18 cellular contexts compared by ENCODE assay signal in genomic region chr7:26034386-26034785, GRCh38.
DNase-seq lines count a peak whose midpoint lies in the region; ATAC-seq, FAIRE-seq and TF ChIP-seq lines count a peak whose summit lies in the region.
"Had no signal": no experiment of that assay in that cellular context is flagged by ENCODE, and none has a peak within 500 bp of the region (broad histone marks: within the 10 kb centered on the region; RNA-seq: fewer than 3 reads in every experiment).

No MANE protein-coding gene starts in this region.

- H3K9me2 ChIP-seq in GM23338 (ENCODE audit: insufficient read depth): 0 out of 2 replicates have a peak, but pooled peaks cover 5% of the 10 kb centered on the region
- no peaks in the 10 kb centered on the region for H3K9me2 ChIP-seq in Karpas-422 (replicated peaks; ENCODE audit: insufficient read depth, low read length)

- H3K4me2 ChIP-seq in GM23338 (no peak overlapping the region), Karpas-422 (ENCODE audit: low read depth, low read length, poor library complexity, severe bottlenecking) (no peak overlapping the region)

- H3K9ac ChIP-seq in Karpas-422 (ENCODE audit: low read length): no peak overlapping the region
- H3K9ac ChIP-seq: BLaER1 treated with 17β-estradiol and CSF1 and Interleukin-3, amounts not matched to agents 10 nM and 100 nM had no signal

- intact Hi-C loops in pancreas (cut with DNase I): no loop called here

- H4K20me1 ChIP-seq in GM23338 (replicated peaks; ENCODE audit: insufficient read depth): no peaks in the 10 kb centered on the region
- no peaks in the 10 kb centered on the region for H4K20me1 ChIP-seq in Karpas-422 (ENCODE audit: insufficient read depth, low read depth, low read length)
- H4K20me1 ChIP-seq: BLaER1 treated with 17β-estradiol and CSF1 and Interleukin-3, amounts not matched to agents 10 nM and 100 nM had no signal

- H3K9me3 Mint-ChIP-seq in GM23338: no peaks in the 10 kb centered on the region
- peaks cover 0 to 5% (median 2%) of the 10 kb centered on the region in 9 donors for H3K9me3 Mint-ChIP-seq in naive thymus-derived CD8-positive, alpha-beta T cell

- no peaks in the 10 kb centered on the region for H3K27me3 ChIP-seq in GM23338 (ENCODE audit: insufficient read depth)
- no peaks in the 10 kb centered on the region for H3K27me3 ChIP-seq in bronchial epithelial cell (ENCODE audit: control insufficient read depth, insufficient read depth, low read length)
- H3K27me3 ChIP-seq in pancreas: no peaks in the 10 kb centered on the region
- H3K27me3 ChIP-seq in Karpas-422 (ENCODE audit: low read length): no peaks in the 10 kb centered on the region
- H3K27me3 ChIP-seq: BLaER1 treated with 17β-estradiol and CSF1 and Interleukin-3, amounts not matched to agents 10 nM and 100 nM; Peyer's patch had no signal

- WGBS in pancreas, 2 donors: 85 to 87% methylated on average over 3 of the region's 3 CpGs

- no peaks in the 10 kb centered on the region for H3K36me3 Mint-ChIP-seq in GM23338 (ENCODE audit: low read depth)
- H3K36me3 Mint-ChIP-seq in naive thymus-derived CD8-positive, alpha-beta T cell: no peaks in the 10 kb centered on the region

- no peak overlapping the region for H3K27ac Mint-ChIP-seq in GM23338
- no peak overlapping the region for H3K27ac Mint-ChIP-seq in naive thymus-derived CD8-positive, alpha-beta T cell

- peaks cover 4% of the 10 kb centered on the region for H3K27me3 Mint-ChIP-seq in GM23338 (ENCODE audit: insufficient read depth, low read depth, poor library complexity)
- H3K27me3 Mint-ChIP-seq in naive thymus-derived CD8-positive, alpha-beta T cell: peaks cover 6 to 37% (median 27%) of the 10 kb centered on the region in 5 donors

- no peaks in the 10 kb centered on the region for H3K4me1 Mint-ChIP-seq in GM23338
- peaks cover 0 to 9% (median 2%) of the 10 kb centered on the region in 4 donors for H3K4me1 Mint-ChIP-seq in naive thymus-derived CD8-positive, alpha-beta T cell

- H2AFZ ChIP-seq in GM23338 (0 out of 2 replicates have a peak overlapping the region, but pooled peaks have one; percentile 7), Karpas-422 (ENCODE audit: low read length) (no peak overlapping the region)

- H3K27ac ChIP-seq in GM23338 (ENCODE audit: low read depth): no peak overlapping the region
- no peak overlapping the region for H3K27ac ChIP-seq in pancreas
- no peak overlapping the region for H3K27ac ChIP-seq in Karpas-422 (ENCODE audit: low read length)
- H3K27ac ChIP-seq: 22Rv1; BLaER1 treated with 17β-estradiol and CSF1 and Interleukin-3, amounts not matched to agents 10 nM and 100 nM; Peyer's patch; SJCRH30 had no signal

- TF ChIP-seq CTCF in GM23338 (conservative IDR thresholded peaks at IDR 0.05; ENCODE audit: low read depth in 2 of 2): no peak
- no peak for TF ChIP-seq CTCF in bronchial epithelial cell (IDR thresholded peaks at IDR 0.05; ENCODE audit: insufficient read depth, low read length, severe bottlenecking)
- TF ChIP-seq CTCF in pancreas (IDR thresholded peaks at IDR 0.05): no peak

- H3F3A ChIP-seq in GM23338 (replicated peaks; ENCODE audit: low read depth): no peaks in the 10 kb centered on the region

- H3K4me3 ChIP-seq in GM23338: no peak overlapping the region
- H3K4me3 ChIP-seq in bronchial epithelial cell (ENCODE audit: low read depth, low read length): no peak overlapping the region
- no peak overlapping the region for H3K4me3 ChIP-seq in pancreas
- H3K4me3 ChIP-seq in Karpas-422 (ENCODE audit: low read length): no peak overlapping the region
- H3K4me3 ChIP-seq: BLaER1 treated with 17β-estradiol and CSF1 and Interleukin-3, amounts not matched to agents 10 nM and 100 nM; Peyer's patch; SJCRH30 had no signal

- H3K79me2 ChIP-seq in GM23338 (replicated peaks; ENCODE audit: insufficient read depth) (no peaks in the 10 kb centered on the region), Karpas-422 (ENCODE audit: low read length) (no peaks in the 10 kb centered on the region)

- POLR2A ChIA-PET in naive thymus-derived CD8-positive, alpha-beta T cell (lab: Charles Lee): no interaction called here

- FAIRE-seq in bronchial epithelial cell (lab: Jason Lieb, UNC) (no peak), pancreas (lab: Jason Lieb, UNC) (no peak)
- FAIRE-seq: GM18507 had no signal

- no peak overlapping the region for H3K4me3 Mint-ChIP-seq in GM23338
- H3K4me3 Mint-ChIP-seq in naive thymus-derived CD8-positive, alpha-beta T cell: no peak overlapping the region

- ATAC-seq in GM23338: no peak
- no peak for ATAC-seq in pancreas
- no peak for ATAC-seq in naive thymus-derived CD8-positive, alpha-beta T cell

- H3K36me3 ChIP-seq in GM23338 (ENCODE audit: insufficient read depth) (no peaks in the 10 kb centered on the region), bronchial epithelial cell (ENCODE audit: control insufficient read depth, insufficient read depth, low read length) (no peaks in the 10 kb centered on the region), pancreas (no peaks in the 10 kb centered on the region), Karpas-422 (ENCODE audit: insufficient read depth, low read length) (no peaks in the 10 kb centered on the region)
- H3K36me3 ChIP-seq: BLaER1 treated with 17β-estradiol and CSF1 and Interleukin-3, amounts not matched to agents 10 nM and 100 nM; Peyer's patch; SJCRH30 had no signal

- no peaks in the 10 kb centered on the region for H3K9me3 ChIP-seq in pancreas
- H3K9me3 ChIP-seq in Karpas-422 (ENCODE audit: low read length): no peaks in the 10 kb centered on the region
- H3K9me3 ChIP-seq: BLaER1 treated with 17β-estradiol and CSF1 and Interleukin-3, amounts not matched to agents 10 nM and 100 nM; Peyer's patch; SJCRH30 had no signal

- H3K4me1 ChIP-seq in GM23338 (ENCODE audit: insufficient read depth): no peaks in the 10 kb centered on the region
- H3K4me1 ChIP-seq in pancreas: no peaks in the 10 kb centered on the region
- no peaks in the 10 kb centered on the region for H3K4me1 ChIP-seq in Karpas-422 (ENCODE audit: low read length)
- H3K4me1 ChIP-seq: SJCRH30 had no signal

- DNase-seq in NOMO-1 treated with DMSO at 0.1 percent for 48 hours (lab: John Stamatoyannopoulos, UW; ENCODE audit: unreplicated experiment) (peak; percentile 61), NOMO-1 treated with dmso at 0.1 percent for 144 hours (lab: John Stamatoyannopoulos, UW; ENCODE audit: unreplicated experiment) (no peak), GM23338 (ENCODE audit: low spot score) (no peak), NCI-H226 (peak; percentile 16), bronchial epithelial cell (ENCODE audit: low read depth) (peak; percentile 15), pancreas (no peak), Karpas-422 (no peak)
- DNase-seq in naive thymus-derived CD8-positive, alpha-beta T cell: no peak
- DNase-seq: EL, HCEC 1CT, NCI-H1092 treated with DMSO at 0.1 percent for 48 hours, NCI-H1694, NCI-H69, Peyer's patch, SJCRH30 had no signal

TF ChIP-seq in GM23338, 12 proteins besides CTCF, POLR2A, EP300 and RAD21 (continues in another document):
- TF ChIP-seq REST (IDR thresholded peaks at IDR 0.05; ENCODE audit: unreplicated experiment): no peak

Comparison
In these comparisons a context has a peak if more than half of its experiments do, and no peak if none do; other contexts are left out.
1. DNase-seq: peak in NOMO-1 treated with DMSO at 0.1 percent for 48 hours (single experiment), NCI-H226 (single experiment) and bronchial epithelial cell (single experiment); none in NOMO-1 treated with dmso at 0.1 percent for 144 hours (single experiment), GM23338 (single experiment), pancreas (0 of 6), Karpas-422 (single experiment) and naive thymus-derived CD8-positive, alpha-beta T cell (0 of 10).